8 cellular contexts compared by ENCODE assay signal in the genomic region with DNA sequence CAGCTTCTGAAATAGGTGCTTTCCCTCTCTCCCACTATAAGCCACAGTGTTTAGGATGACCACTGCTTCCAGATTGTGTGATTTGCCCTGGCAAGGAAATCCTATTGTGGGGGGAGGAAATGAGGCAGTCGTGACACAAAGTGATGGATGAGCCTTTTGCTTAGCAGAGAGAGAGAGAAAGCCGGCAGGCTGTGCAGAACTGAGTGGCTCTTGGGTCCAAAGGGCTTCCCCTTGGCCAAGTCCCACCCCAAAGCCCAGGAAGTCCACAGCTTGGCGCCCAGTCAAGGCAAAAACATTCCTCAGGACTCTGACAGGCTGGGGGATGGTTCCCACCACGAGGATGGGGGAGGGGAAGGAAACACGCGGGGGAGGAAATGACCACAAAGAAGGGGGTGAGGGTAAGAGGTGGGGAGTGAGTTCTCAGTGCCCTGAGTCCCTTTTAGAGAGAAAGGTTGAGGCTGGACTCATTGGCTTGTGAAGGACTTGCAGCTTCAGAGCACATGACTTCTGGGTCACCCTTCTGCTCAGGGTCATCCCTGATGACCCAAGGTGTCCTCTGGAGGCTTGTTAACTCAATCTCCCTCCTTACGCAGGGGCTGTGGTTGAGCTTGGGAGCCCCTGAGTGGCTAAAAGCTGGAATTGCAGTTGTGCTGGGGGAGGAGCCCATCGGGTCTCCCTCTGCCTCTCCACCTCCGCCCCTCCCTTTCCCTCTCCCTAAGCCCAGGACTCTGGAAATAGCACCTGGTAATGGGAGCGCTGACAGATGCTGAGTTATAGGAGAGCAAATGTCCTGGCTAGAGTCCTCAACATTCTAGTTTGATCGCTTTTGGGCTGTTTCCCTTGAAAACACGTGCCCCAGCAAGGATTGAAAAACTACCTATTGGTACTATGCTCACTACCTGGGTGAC. TPM values are rescaled to one million over a fixed set of nuclear protein-coding genes. Genes with fewer than 3 reads are reported as not detected.
DNase-seq lines count a peak whose midpoint lies in the region; ATAC-seq and TF ChIP-seq lines count a peak whose summit lies in the region.

No MANE protein-coding gene starts in this region.

- peak overlapping the region; percentile 74 for H3K27ac Mint-ChIP-seq in activated naive CD4-positive, alpha-beta T cell treated with anti-CD3 and anti-CD28 coated beads, Interleukin-2, amount 50 U/mL, for 24 hours

- peaks cover 37 to 87% (median 65%) of the 10 kb centered on the region in 3 donors for H3K4me1 ChIP-seq in gastroesophageal sphincter
- peaks cover 56 to 61% of the 10 kb centered on the region in 2 experiments for H3K4me1 ChIP-seq in neutrophil (ENCODE audit: control insufficient read depth in 1 of 2, insufficient read depth in 1 of 2, low read depth in 1 of 2, low read length in 1 of 2)
- no peaks in the 10 kb centered on the region for H3K4me1 ChIP-seq in urinary bladder (ENCODE audit: insufficient read depth)

- H3K27me3 ChIP-seq in gastroesophageal sphincter (no peaks in the 10 kb centered on the region), neutrophil (no peaks in the 10 kb centered on the region)

- 0 to 3% methylated on average over 2 to 8 of the region's 12 CpGs for WGBS in gastroesophageal sphincter (ENCODE audit: low coverage in 1 of 2), 2 donors
- WGBS in urinary bladder = under 1% methylated on average over 12 of the region's 12 CpGs

- DNase-seq in NB4 (ENCODE audit: low read depth) = peak; percentile 94
- peak; percentile 85 for DNase-seq in SHP77 treated with DMSO at 0.1 percent for 48 hours (lab: John Stamatoyannopoulos, UW)

- ATAC-seq in GM21390 (IDR thresholded peaks at IDR 0.05; ENCODE audit: unreplicated experiment) (peak; percentile 45), gastroesophageal sphincter (peak; percentile 75)

- H3K27me3 Mint-ChIP-seq in activated naive CD4-positive, alpha-beta T cell treated with anti-CD3 and anti-CD28 coated beads, Interleukin-2, amount 50 U/mL, for 24 hours = no peaks in the 10 kb centered on the region

- no peak for TF ChIP-seq EP300 in gastroesophageal sphincter (IDR thresholded peaks at IDR 0.05)

- H3K9me3 ChIP-seq in gastroesophageal sphincter (no peaks in the 10 kb centered on the region), neutrophil (no peaks in the 10 kb centered on the region)

- H3K36me3 Mint-ChIP-seq in activated naive CD4-positive, alpha-beta T cell treated with anti-CD3 and anti-CD28 coated beads, Interleukin-2, amount 50 U/mL, for 24 hours = no peaks in the 10 kb centered on the region

- TF ChIP-seq CTCF in C4-2B (conservative IDR thresholded peaks at IDR 0.05) (peak; percentile 80), NB4 (IDR thresholded peaks at IDR 0.05; ENCODE audit: low read depth, low read length) (peak; percentile 81), gastroesophageal sphincter (IDR thresholded peaks at IDR 0.05) (peak in 3 of 4 experiments; percentile 90 to 95 (median 94)), neutrophil (IDR thresholded peaks at IDR 0.05) (peak; percentile 86)

- H3K4me1 Mint-ChIP-seq in activated naive CD4-positive, alpha-beta T cell treated with anti-CD3 and anti-CD28 coated beads, Interleukin-2, amount 50 U/mL, for 24 hours = peaks cover 76% of the 10 kb centered on the region

- H3K4me3 ChIP-seq in NB4 (ENCODE audit: low read depth, low read length) (peak overlapping the region; percentile 6), gastroesophageal sphincter (peak overlapping the region in 1 of 2 donors; percentile 17), neutrophil (ENCODE audit: low read depth in 1 of 2, low read length in 1 of 2) (peak overlapping the region in 1 of 2 experiments; percentile 19), urinary bladder (ENCODE audit: low read depth, low read length) (no peak overlapping the region)

- no peaks in the 10 kb centered on the region for H3K9me3 Mint-ChIP-seq in activated naive CD4-positive, alpha-beta T cell treated with anti-CD3 and anti-CD28 coated beads, Interleukin-2, amount 50 U/mL, for 24 hours

- peak overlapping the region; percentile 90 for H3K27ac ChIP-seq in C4-2B
- H3K27ac ChIP-seq in gastroesophageal sphincter = peak overlapping the region; percentile 94 to 99 (median 97)
- H3K27ac ChIP-seq in neutrophil = peak overlapping the region; percentile 64
- H3K27ac ChIP-seq in urinary bladder (ENCODE audit: low read depth) = peak overlapping the region; percentile 48

- H3K4me3 Mint-ChIP-seq in activated naive CD4-positive, alpha-beta T cell treated with anti-CD3 and anti-CD28 coated beads, Interleukin-2, amount 50 U/mL, for 24 hours = peak overlapping the region; percentile 59

- H3K36me3 ChIP-seq in gastroesophageal sphincter = no peaks in the 10 kb centered on the region
- H3K36me3 ChIP-seq in neutrophil = no peaks in the 10 kb centered on the region
- no peaks in the 10 kb centered on the region for H3K36me3 ChIP-seq in urinary bladder (ENCODE audit: insufficient read depth)

- no peak for TF ChIP-seq POLR2A in NB4 (IDR thresholded peaks at IDR 0.05; ENCODE audit: extremely low read depth, insufficient read length)
- no peak for TF ChIP-seq POLR2A in gastroesophageal sphincter (IDR thresholded peaks at IDR 0.05)

RNA-seq across cellular contexts. Expression of gene MSL1, which starts 10.3 kb away (rescaled TPM):
- 100 to 1,000 TPM in 1 of 4 donors, 10 to 100 TPM in 3; 67.0 to 107 (median 88.1) TPM for total RNA-seq in gastroesophageal sphincter
- total RNA-seq in urinary bladder = 81.3 TPM
- 70.9 TPM for polyA plus RNA-seq in urinary bladder

RNA-seq across cellular contexts. Expression of gene NR1D1, which starts 11.1 kb away (rescaled TPM):
- 10 to 100 TPM in 3 of 4 donors, 1 to 10 TPM in 1; 1.5 to 20.4 (median 18.3) TPM for total RNA-seq in gastroesophageal sphincter
- 2.0 TPM for total RNA-seq in urinary bladder
- 18.1 TPM for polyA plus RNA-seq in urinary bladder

RNA-seq across cellular contexts. Expression of gene CASC3, which starts 28.9 kb away (rescaled TPM):
- total RNA-seq in gastroesophageal sphincter (100 to 1,000 TPM in 1 of 4 donors, 10 to 100 TPM in 3; 63.1 to 114 (median 89.1) TPM), urinary bladder (45.4 TPM)
- 64.2 TPM for polyA plus RNA-seq in urinary bladder

RNA-seq across cellular contexts. Expression of gene THRA, which starts 48.7 kb away (rescaled TPM):
- 100 to 1,000 TPM in 2 of 4 donors, 10 to 100 TPM in 2; 84.8 to 133 (median 102) TPM for total RNA-seq in gastroesophageal sphincter
- 35.5 TPM for total RNA-seq in urinary bladder
- polyA plus RNA-seq in urinary bladder = 76.3 TPM

RNA-seq across cellular contexts. Expression of gene MED24, which starts 57.3 kb away (rescaled TPM):
- total RNA-seq in gastroesophageal sphincter (10 to 100 TPM; 42.1 to 57.9 (median 50.3) TPM), urinary bladder (45.8 TPM)
- polyA plus RNA-seq in urinary bladder = 52.4 TPM
